Comparison of ENCODE assay signal across 24 cellular contexts in the genomic region with DNA sequence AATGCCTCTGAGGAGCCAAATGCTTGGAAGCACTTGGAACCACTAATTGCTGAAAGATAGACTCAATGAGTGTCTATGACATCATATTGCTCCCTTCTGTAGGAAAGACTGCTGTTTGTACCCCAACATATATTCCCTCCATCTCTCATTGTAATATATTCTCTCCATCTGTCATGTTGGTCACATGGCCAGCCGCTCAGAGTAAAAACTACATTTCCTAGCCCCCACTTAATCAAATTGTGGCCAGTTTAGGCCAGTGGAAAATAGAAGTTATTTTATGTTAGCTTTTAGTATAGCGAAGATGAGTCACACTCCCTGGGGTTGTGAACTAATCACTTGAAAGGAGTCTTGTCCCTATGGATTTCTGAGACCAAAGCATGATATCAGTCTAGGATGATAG.
"Had no signal": no experiment of that assay in that cellular context is flagged by ENCODE, and none has a peak within 500 bp of the region (broad histone marks: within the 10 kb centered on the region; RNA-seq: fewer than 3 reads in every experiment).

No MANE protein-coding gene starts in this region.

- ATAC-seq: activated CD4-positive, CD25-positive, alpha-beta regulatory T cell treated with anti-CD3 and anti-CD28 coated beads, Interleukin-2, amount 50 U/mL, for 24 hours; activated CD8-positive, alpha-beta memory T cell treated with anti-CD3 and anti-CD28 coated beads, Interleukin-2, amount 10 ng/mL, durations not matched to agents 7 days and 5 days; activated CD8-positive, alpha-beta T cell treated with anti-CD3 and anti-CD28 coated beads for 36 hours; naive thymus-derived CD4-positive, alpha-beta T cell; sciatic nerve; stimulated activated memory B cell treated with anti-CD40 and anti-IgM and Interleukin-4, amounts not matched to agents 10 μg/mL and 1 μg/mL and 100 μg/mL, for 72 hours had no signal

- DNase-seq: activated CD4-positive, alpha-beta T cell treated with anti-CD3 and anti-CD28 coated beads, Interleukin-2, amount 10 ng/mL, durations not matched to agents 7 days and 5 days; activated CD8-positive, alpha-beta memory T cell treated with anti-CD3 and anti-CD28 coated beads, Interleukin-2, amount 10 ng/mL, durations not matched to agents 7 days and 5 days; activated CD8-positive, alpha-beta T cell treated with anti-CD3 and anti-CD28 coated beads for 36 hours; activated effector memory CD4-positive, alpha-beta T cell treated with anti-CD3 and anti-CD28 coated beads, Interleukin-2, amount 50 U/mL, for 16 hours; activated naive CD4-positive, alpha-beta T cell treated with anti-CD3 and anti-CD28 coated beads, Interleukin-2, amount 10 ng/mL, durations not matched to agents 7 days and 5 days; activated T-cell treated with anti-CD3 and anti-CD28 coated beads for 4 hours; amygdala; cortex of kidney; foreskin fibroblast; kidney; lower lobe of right lung; naive thymus-derived CD4-positive, alpha-beta T cell; occipital lobe; posterior cingulate gyrus; small intestine; stimulated activated CD4-positive, alpha-beta T cell treated with anti-CD3 and anti-CD28 coated beads, Interleukin-15, amount 100 ng/mL, for 24 hours; stomach had no signal

- FAIRE-seq: kidney, small intestine, urothelium cell line had no signal

- H3K4me1 ChIP-seq: lower lobe of right lung, stomach, suprapubic skin, tibial nerve had no signal

- H3K4me3 ChIP-seq: cardiac muscle cell, lower lobe of right lung, stomach, suprapubic skin, tibial nerve had no signal

- H3K9me3 ChIP-seq: lower lobe of right lung, stomach, suprapubic skin, tibial nerve had no signal

- H3K27ac ChIP-seq: cardiac muscle cell, lower lobe of right lung, stomach, suprapubic skin, tibial nerve had no signal

- H3K27me3 ChIP-seq: cardiac muscle cell, stomach, suprapubic skin, tibial nerve had no signal

- H3K36me3 ChIP-seq: cardiac muscle cell, lower lobe of right lung, stomach, suprapubic skin, tibial nerve had no signal
